ENCODE assay signal across 10 cellular contexts in the genomic region with DNA sequence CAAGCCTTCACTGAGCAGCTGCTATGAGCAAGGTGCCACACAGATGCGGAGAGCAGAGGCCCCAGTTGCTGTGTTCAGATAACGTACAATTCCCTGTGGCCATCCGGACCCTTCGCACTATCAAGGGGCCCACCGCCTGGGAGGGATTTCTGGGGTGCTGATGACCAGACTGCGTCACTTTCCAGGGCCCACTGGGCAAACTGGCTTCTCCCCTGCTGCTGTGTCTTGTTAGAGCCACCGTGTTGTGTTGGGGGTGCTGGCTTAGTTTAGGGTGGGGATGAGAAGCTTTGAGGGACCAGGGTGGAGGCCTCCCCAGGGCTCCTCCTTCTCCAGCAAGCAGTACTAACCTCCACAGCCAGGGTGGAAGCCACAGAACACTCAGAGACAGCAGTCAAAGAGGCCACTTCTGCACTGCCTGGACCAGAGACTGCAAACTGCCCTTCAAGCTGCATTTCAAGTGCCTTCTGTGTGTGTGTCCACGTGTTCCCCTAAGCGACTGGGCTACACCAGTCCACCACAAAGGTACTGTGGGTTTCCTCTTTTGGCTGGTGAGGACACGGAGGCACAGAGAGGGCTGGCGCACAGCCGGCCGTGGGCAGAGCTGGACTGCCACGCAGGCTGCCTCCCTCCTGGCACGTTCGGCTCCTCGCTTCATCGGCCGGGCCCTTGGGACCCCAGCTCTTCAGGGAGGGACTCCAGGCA.
A peak's percentile ranks its signal among the peaks of the same experiment; 100 is the strongest.
DNase-seq lines count a peak whose midpoint lies in the region; ATAC-seq and TF ChIP-seq lines count a peak whose summit lies in the region.
"Had no signal": no experiment of that assay in that cellular context is flagged by ENCODE, and none has a peak within 500 bp of the region (broad histone marks: within the 10 kb centered on the region; RNA-seq: fewer than 3 reads in every experiment).

No MANE protein-coding gene starts in this region.

- no peaks in the 10 kb centered on the region for H4K20me1 ChIP-seq in osteoblast (ENCODE audit: insufficient read depth, low read length)

- peak overlapping the region in 57 of 59 donors; percentile 39 to 94 (median 83) for H3K27ac ChIP-seq in dorsolateral prefrontal cortex
- H3K27ac ChIP-seq in osteoblast (ENCODE audit: low read depth, low read length) = no peak overlapping the region
- H3K27ac ChIP-seq in tibial nerve = peak overlapping the region in 2 of 4 donors; percentile 49 to 50

- H3K4me1 Mint-ChIP-seq in activated T-helper 17 cell treated with anti-CD3 and anti-CD28 coated beads, Interleukin-2, amount 50 U/mL, for 72 hours = no peaks in the 10 kb centered on the region

- peak in 7 of 56 donors; percentile 8 to 19 (median 15) for TF ChIP-seq CTCF in dorsolateral prefrontal cortex (IDR thresholded peaks at IDR 0.05 in 54 of 56, conservative IDR thresholded peaks at IDR 0.05 in 2 of 56; ENCODE audit: low read depth in 1 of 56, partially characterized antibody in 56 of 56)
- no peak for TF ChIP-seq CTCF in osteoblast (IDR thresholded peaks at IDR 0.05; ENCODE audit: extremely low read depth, low read depth, low read length)
- TF ChIP-seq CTCF in tibial nerve (IDR thresholded peaks at IDR 0.05) = no peak

- peak overlapping the region in 36 of 59 donors; percentile 0 to 46 (median 19) for H3K4me3 ChIP-seq in dorsolateral prefrontal cortex
- no peak overlapping the region for H3K4me3 ChIP-seq in osteoblast (ENCODE audit: insufficient read depth, low read length)
- no peak overlapping the region for H3K4me3 ChIP-seq in tibial nerve

- peak; percentile 39 for ATAC-seq in HG03521 (IDR thresholded peaks at IDR 0.05; ENCODE audit: unreplicated experiment)
- no peak for ATAC-seq in activated T-helper 17 cell treated with anti-CD3 and anti-CD28 coated beads, Interleukin-2, amount 50 U/mL, for 72 hours (replicated peaks)

- H3K79me2 ChIP-seq in osteoblast (ENCODE audit: insufficient read depth, low read length) = peaks cover 37% of the 10 kb centered on the region

- H3K4me2 ChIP-seq in osteoblast (ENCODE audit: insufficient read depth, low read length) = peak overlapping the region; percentile 44

- no peaks in the 10 kb centered on the region for H3K9me3 Mint-ChIP-seq in activated T-helper 17 cell treated with anti-CD3 and anti-CD28 coated beads, Interleukin-2, amount 50 U/mL, for 72 hours

- DNase-seq in GDM1 (lab: John Stamatoyannopoulos, UW) (peak; percentile 46), dorsolateral prefrontal cortex (peak in 4 of 10 donors; percentile 53 to 62 (median 59)), osteoblast (ENCODE audit: insufficient read length, low spot score, missing footprints) (no peak), tibial nerve (ENCODE audit: low spot score in 2 of 2) (no peak), dermis blood vessel endothelial cell (no peak), iPS-NIHi7 (ENCODE audit: extremely low spot score) (no peak)
- DNase-seq: EL, NCI-H1048 had no signal

- H3K27me3 ChIP-seq in dorsolateral prefrontal cortex (no peaks in the 10 kb centered on the region), osteoblast (ENCODE audit: insufficient read depth, low read length) (no peaks in the 10 kb centered on the region), tibial nerve (no peaks in the 10 kb centered on the region)

- H3K4me3 Mint-ChIP-seq in activated T-helper 17 cell treated with anti-CD3 and anti-CD28 coated beads, Interleukin-2, amount 50 U/mL, for 72 hours = no peak overlapping the region

- TF ChIP-seq POLR2A in tibial nerve (IDR thresholded peaks at IDR 0.05) = no peak

- no peak for TF ChIP-seq EP300 in tibial nerve (IDR thresholded peaks at IDR 0.05)

- WGBS in tibial nerve, 2 donors = 77 to 79% methylated on average over 19 of the region's 19 CpGs

- H3K27ac Mint-ChIP-seq in activated T-helper 17 cell treated with anti-CD3 and anti-CD28 coated beads, Interleukin-2, amount 50 U/mL, for 72 hours = no peak overlapping the region

- H2AFZ ChIP-seq in osteoblast (ENCODE audit: low read length) = peak overlapping the region; percentile 42

- H3K9me3 ChIP-seq in osteoblast (ENCODE audit: low read depth, low read length) (no peaks in the 10 kb centered on the region), tibial nerve (no peaks in the 10 kb centered on the region)

- no peaks in the 10 kb centered on the region for H3K36me3 ChIP-seq in osteoblast (ENCODE audit: insufficient read depth, low read length)
- peaks cover 0 to 13% (median 0%) of the 10 kb centered on the region in 3 donors for H3K36me3 ChIP-seq in tibial nerve

- H3K27me3 Mint-ChIP-seq in activated T-helper 17 cell treated with anti-CD3 and anti-CD28 coated beads, Interleukin-2, amount 50 U/mL, for 72 hours = peaks cover 6% of the 10 kb centered on the region

- peaks cover 19% of the 10 kb centered on the region for H3K4me1 ChIP-seq in osteoblast (ENCODE audit: insufficient read depth, low read length)
- H3K4me1 ChIP-seq in tibial nerve = peaks cover 0 to 33% (median 23%) of the 10 kb centered on the region in 4 donors

- intact Hi-C loops in dorsolateral prefrontal cortex (cut with DNase I) = loop anchor here in 1 of 2 donors (5.0 kb wide), 1 partner anchor 54 kb away; no protein-coding TSS in a partner anchor

- no peaks in the 10 kb centered on the region for H3K36me3 Mint-ChIP-seq in activated T-helper 17 cell treated with anti-CD3 and anti-CD28 coated beads, Interleukin-2, amount 50 U/mL, for 72 hours (ENCODE audit: low read depth)

Comparison
In these comparisons a context has a peak if more than half of its experiments do, and no peak if none do; other contexts are left out.
1. H3K4me3 ChIP-seq: peak in dorsolateral prefrontal cortex (36 of 59); none in osteoblast (single experiment) and tibial nerve (0 of 4).